In genomic region chr16:69413045-69413664, GRCh38 we compare ENCODE assay signal across 1 cellular context.
TF ChIP-seq lines count a peak whose summit lies in the region.

No MANE protein-coding gene starts in this region.

TF ChIP-seq in GM12878, 131 proteins besides CTCF, POLR2A, EP300 and RAD21 (continued from another document):
- no peak for TF ChIP-seq RBBP5 (conservative IDR thresholded peaks at IDR 0.05)
- TF ChIP-seq IKZF1 (conservative IDR thresholded peaks at IDR 0.05) = no peak
- TF ChIP-seq, protein P1, sequence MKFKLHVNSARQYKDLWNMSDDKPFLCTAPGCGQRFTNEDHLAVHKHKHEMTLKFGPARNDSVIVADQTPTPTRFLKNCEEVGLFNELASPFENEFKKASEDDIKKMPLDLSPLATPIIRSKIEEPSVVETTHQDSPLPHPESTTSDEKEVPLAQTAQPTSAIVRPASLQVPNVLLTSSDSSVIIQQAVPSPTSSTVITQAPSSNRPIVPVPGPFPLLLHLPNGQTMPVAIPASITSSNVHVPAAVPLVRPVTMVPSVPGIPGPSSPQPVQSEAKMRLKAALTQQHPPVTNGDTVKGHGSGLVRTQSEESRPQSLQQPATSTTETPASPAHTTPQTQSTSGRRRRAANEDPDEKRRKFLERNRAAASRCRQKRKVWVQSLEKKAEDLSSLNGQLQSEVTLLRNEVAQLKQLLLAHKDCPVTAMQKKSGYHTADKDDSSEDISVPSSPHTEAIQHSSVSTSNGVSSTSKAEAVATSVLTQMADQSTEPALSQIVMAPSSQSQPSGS (IDR thresholded peaks at IDR 0.05; ENCODE audit: low read length) = no peak
- no peak for TF ChIP-seq RAD51 (IDR thresholded peaks at IDR 0.05)
- no peak for TF ChIP-seq RCOR1 (conservative IDR thresholded peaks at IDR 0.05; ENCODE audit: low read depth, low read length)
- no peak for TF ChIP-seq CHD1 (IDR thresholded peaks at IDR 0.05; ENCODE audit: low read depth, low read length)
- TF ChIP-seq GATAD2B (conservative IDR thresholded peaks at IDR 0.05; ENCODE audit: low read depth) = no peak
- TF ChIP-seq PAX5 (IDR thresholded peaks at IDR 0.05; ENCODE audit: borderline replicate concordance, low read depth, low read length) = no peak
- TF ChIP-seq ELK1 (IDR thresholded peaks at IDR 0.05; ENCODE audit: low read depth, low read length) = no peak
- no peak for TF ChIP-seq BACH1 (IDR thresholded peaks at IDR 0.05; ENCODE audit: borderline replicate concordance)
- TF ChIP-seq KDM1A (IDR thresholded peaks at IDR 0.05; ENCODE audit: borderline replicate concordance) = no peak
- TF ChIP-seq GABPA (IDR thresholded peaks at IDR 0.05; ENCODE audit: low read depth) = no peak
- TF ChIP-seq CREB1 (IDR thresholded peaks at IDR 0.05; ENCODE audit: low read depth) = no peak
- TF ChIP-seq JUNB (IDR thresholded peaks at IDR 0.05) = no peak
- TF ChIP-seq HDAC2 (IDR thresholded peaks at IDR 0.05) = no peak
- TF ChIP-seq RELA (IDR thresholded peaks at IDR 0.05; ENCODE audit: borderline replicate concordance, partially characterized antibody) = no peak
